ENCODE assay signal across 1 cellular context in genomic region chr7:56051339-56052191, GRCh38.
TF ChIP-seq lines count a peak whose summit lies in the region.

TSS of gene CCT6A (plus strand) at chr7:56051765. CDS start at chr7:56051849, 84 bp downstream.
TSS of gene PSPH (minus strand) at chr7:56051444. CDS start at chr7:56021212, 30,232 bp downstream.

TF ChIP-seq in HepG2, 621 proteins besides CTCF, POLR2A, EP300 and RAD21 (continued from another document and continues in another):
- peak; percentile 23; the same call in 1 of the 2 replicates for TF ChIP-seq ZHX1 (CRISPR knock-in tag; IDR thresholded peaks at IDR 0.05; ENCODE audit: low read depth)
- TF ChIP-seq HNRNPUL1 (IDR thresholded peaks at IDR 0.05; ENCODE audit: low read depth, low read length), result peak; percentile 44; the same call in 1 of the 2 replicates
- 0 out of 4 replicates have a peak, but pooled peaks of 1 of the 2 experiments have one; percentile 1 for TF ChIP-seq MAFK (conservative IDR thresholded peaks at IDR 0.05 in 1 of 2, IDR thresholded peaks at IDR 0.05 in 1 of 2; ENCODE audit: low read length in 2 of 2)
- no peak for TF ChIP-seq ZNF33B (CRISPR knock-in tag; IDR thresholded peaks at IDR 0.05)
- no peak; the same call in 1 of the 2 replicates for TF ChIP-seq ZNF276 (CRISPR knock-in tag; IDR thresholded peaks at IDR 0.05; ENCODE audit: low read depth)
- no peak for TF ChIP-seq CERS6 (CRISPR knock-in tag; IDR thresholded peaks at IDR 0.05)
- TF ChIP-seq ZKSCAN5 (CRISPR knock-in tag; IDR thresholded peaks at IDR 0.05), result no peak
- no peak for TF ChIP-seq HOXA7 (CRISPR knock-in tag; IDR thresholded peaks at IDR 0.05)
- TF ChIP-seq ZSCAN31 (CRISPR knock-in tag; IDR thresholded peaks at IDR 0.05; ENCODE audit: low read depth), result peak; percentile 75; the same call in 1 of the 2 replicates
- TF ChIP-seq NCOR1 (IDR thresholded peaks at IDR 0.05; ENCODE audit: borderline replicate concordance, low read length), result 0 out of 2 replicates have a peak, but pooled peaks have one; percentile 7
- peak; percentile 23; the same call in 1 of the 2 replicates for TF ChIP-seq LBX2 (CRISPR knock-in tag; IDR thresholded peaks at IDR 0.05; ENCODE audit: borderline replicate concordance)
- TF ChIP-seq TIGD3 (CRISPR knock-in tag; IDR thresholded peaks at IDR 0.05; ENCODE audit: borderline replicate concordance), result 0 out of 2 replicates have a peak, but pooled peaks have one; percentile 54
- 0 out of 2 replicates have a peak, but pooled peaks have one; percentile 60 for TF ChIP-seq ZBTB7A (CRISPR knock-in tag; IDR thresholded peaks at IDR 0.05)
- peak; percentile 42 for TF ChIP-seq RNF2 (conservative IDR thresholded peaks at IDR 0.05; ENCODE audit: low read depth)
- TF ChIP-seq NR2F6 (IDR thresholded peaks at IDR 0.05), result no peak
- peak; percentile 64 for TF ChIP-seq NR2F6 (CRISPR knock-in tag; IDR thresholded peaks at IDR 0.05)
- TF ChIP-seq RXRA (CRISPR knock-in tag; IDR thresholded peaks at IDR 0.05), result peak; percentile 81; the same call in 1 of the 2 replicates
- TF ChIP-seq UBTF (CRISPR knock-in tag; IDR thresholded peaks at IDR 0.05), result peak; percentile 91
- TF ChIP-seq ZSCAN9 (CRISPR knock-in tag; IDR thresholded peaks at IDR 0.05; ENCODE audit: borderline replicate concordance), result peak; percentile 60; the same call in 1 of the 2 replicates
- TF ChIP-seq PTBP1 (IDR thresholded peaks at IDR 0.05; ENCODE audit: low read depth, low read length, poor library complexity, severe bottlenecking), result no peak
- TF ChIP-seq MED13 (CRISPR knock-in tag; IDR thresholded peaks at IDR 0.05), result peak; percentile 81
- TF ChIP-seq HOXA9 (CRISPR knock-in tag; IDR thresholded peaks at IDR 0.05; ENCODE audit: borderline replicate concordance), result peak; percentile 37; the same call in 1 of the 2 replicates
- no peak for TF ChIP-seq MTF2 (CRISPR knock-in tag; IDR thresholded peaks at IDR 0.05; ENCODE audit: borderline replicate concordance)
- TF ChIP-seq ZZZ3 (CRISPR knock-in tag; IDR thresholded peaks at IDR 0.05; ENCODE audit: borderline replicate concordance), result no peak; the same call in 1 of the 2 replicates
- TF ChIP-seq HMG20B (CRISPR knock-in tag; conservative IDR thresholded peaks at IDR 0.05), result 0 out of 2 replicates have a peak, but pooled peaks have one; percentile 12
- no peak for TF ChIP-seq ZNF333 (CRISPR knock-in tag; IDR thresholded peaks at IDR 0.05; ENCODE audit: borderline replicate concordance)
- TF ChIP-seq LCORL (IDR thresholded peaks at IDR 0.05), result no peak
- peak; percentile 83 for TF ChIP-seq LCORL (CRISPR knock-in tag; IDR thresholded peaks at IDR 0.05)
- TF ChIP-seq THAP9 (CRISPR knock-in tag; IDR thresholded peaks at IDR 0.05; ENCODE audit: borderline replicate concordance), result peak; percentile 80; the same call in 1 of the 2 replicates
- TF ChIP-seq MZF1 (CRISPR knock-in tag; IDR thresholded peaks at IDR 0.05; ENCODE audit: borderline replicate concordance), result no peak
- TF ChIP-seq SP2 (CRISPR knock-in tag; IDR thresholded peaks at IDR 0.05), result peak; percentile 92
- no peak for TF ChIP-seq FLYWCH1 (CRISPR knock-in tag; IDR thresholded peaks at IDR 0.05)
- peak; percentile 75; the same call in 1 of the 2 replicates for TF ChIP-seq HES4 (CRISPR knock-in tag; IDR thresholded peaks at IDR 0.05; ENCODE audit: borderline replicate concordance)
- TF ChIP-seq AGO1 (IDR thresholded peaks at IDR 0.05; ENCODE audit: low read depth, low read length, poor library complexity, severe bottlenecking), result peak; percentile 58
- no peak for TF ChIP-seq IRX3 (CRISPR knock-in tag; IDR thresholded peaks at IDR 0.05; ENCODE audit: borderline replicate concordance, low read depth)
- no peak for TF ChIP-seq HMGXB3 (CRISPR knock-in tag; IDR thresholded peaks at IDR 0.05; ENCODE audit: borderline replicate concordance)
- no peak for TF ChIP-seq ZNF572 (CRISPR knock-in tag; IDR thresholded peaks at IDR 0.05)
- TF ChIP-seq HIVEP1 (CRISPR knock-in tag; IDR thresholded peaks at IDR 0.05), result peak; percentile 68; the same call in 1 of the 2 replicates
- TF ChIP-seq KLF16 (CRISPR knock-in tag; IDR thresholded peaks at IDR 0.05), result peak in 1 of 2 experiments; percentile 73; a peak in 2 of 4 replicates
- peak; percentile 84 for TF ChIP-seq ZGPAT (CRISPR knock-in tag; IDR thresholded peaks at IDR 0.05)
- TF ChIP-seq SMARCE1 (IDR thresholded peaks at IDR 0.05; ENCODE audit: borderline replicate concordance), result no peak
- TF ChIP-seq KAT7 (CRISPR knock-in tag; IDR thresholded peaks at IDR 0.05; ENCODE audit: borderline replicate concordance), result peak; percentile 75; the same call in 1 of the 2 replicates
- TF ChIP-seq ZNF616 (CRISPR knock-in tag; IDR thresholded peaks at IDR 0.05; ENCODE audit: low read depth), result 0 out of 2 replicates have a peak, but pooled peaks have one; percentile 29
